Comparison of ENCODE assay signal across 8 cellular contexts in genomic region chr19:20661150-20661819, GRCh38. TPM values are rescaled to one million over a fixed set of nuclear protein-coding genes. Genes with fewer than 3 reads are reported as not detected.
DNase-seq lines count a peak whose midpoint lies in the region; ATAC-seq lines count a peak whose summit lies in the region.

Gene ZNF626, minus strand, starts transcription at chr19:20661571. Its CDS starts 125 bp downstream, at chr19:20661446.

- peak; percentile 81 for DNase-seq in COR-L47 (lab: John Stamatoyannopoulos, UW)
- DNase-seq in GM23248, result peak; percentile 98
- DNase-seq in NCI-H2029 treated with DMSO at 0.1 percent for 48 hours (lab: John Stamatoyannopoulos, UW), result peak; percentile 99
- peak; percentile 91 to 93 for DNase-seq in activated CD4-positive, alpha-beta T cell treated with anti-CD3 and anti-CD28 coated beads, Interleukin-2, amount 50 U/mL, for 48 hours
- peak; percentile 97 to 99 for DNase-seq in dermis microvascular lymphatic vessel endothelial cell (ENCODE audit: low read depth in 2 of 2)
- peak; percentile 94 for DNase-seq in left lobe of liver (ENCODE audit: low spot score)
- peak; percentile 75 to 79 for DNase-seq in stimulated activated CD4-positive, alpha-beta T cell treated with anti-CD3 and anti-CD28 coated beads, Interleukin-1b, Interleukin-23, amount 100 ng/mL, for 1 hour (ENCODE audit: low read depth in 2 of 2)

- no peaks in the 10 kb centered on the region for H3K9me3 ChIP-seq in GM23248 (ENCODE audit: low read depth)

- no peaks in the 10 kb centered on the region for H3K9me2 ChIP-seq in GM23248 (ENCODE audit: insufficient read depth)

- in situ Hi-C loops in GM23248 (cut with MboI), result no loop called here

- no peaks in the 10 kb centered on the region for H3K27me3 ChIP-seq in GM23248 (replicated peaks; ENCODE audit: insufficient read depth)

- peak within 1 kb of the TSS; percentile 95 for H3K4me2 ChIP-seq in GM23248 (ENCODE audit: unreplicated experiment)

- peak within 1 kb of the TSS; percentile 93 for H3K4me3 ChIP-seq in GM23248

- H3F3A ChIP-seq in GM23248 (ENCODE audit: insufficient read depth), result no peaks in the 10 kb centered on the region

- H3K4me1 ChIP-seq in GM23248 (ENCODE audit: insufficient read depth), result peaks cover 10% of the 10 kb centered on the region; the same call in 1 of the 2 replicates

- peaks cover 46% of the 10 kb centered on the region for H3K79me2 ChIP-seq in GM23248 (ENCODE audit: insufficient read depth)

- WGBS in GM23248 (ENCODE audit: low coverage in 1 of 2, low lambda C conversion rate in 2 of 2, missing lambda C conversion rate in 2 of 2), 2 experiments, result 0 to 1% methylated on average over 25 of the region's 25 CpGs

- ATAC-seq in left lobe of liver, result peak; percentile 99
- ATAC-seq in GM19467 (IDR thresholded peaks at IDR 0.05; ENCODE audit: unreplicated experiment), result no peak

- no peaks in the 10 kb centered on the region for H4K20me1 ChIP-seq in GM23248 (ENCODE audit: insufficient read depth)

- H3K9ac ChIP-seq in GM23248, result peak within 1 kb of the TSS; percentile 99

- H2AFZ ChIP-seq in GM23248, result peak within 1 kb of the TSS; percentile 93

- H3K36me3 ChIP-seq in GM23248 (ENCODE audit: low read depth), result peaks cover 33% of the 10 kb centered on the region

- H3K27ac ChIP-seq in GM23248, result peak within 1 kb of the TSS; percentile 95

RNA-seq across cellular contexts. Expression of gene ZNF626, which starts in this region (rescaled TPM):
- 18.6 and 23.8 TPM in 2 replicates for total RNA-seq in GM23248 (2014; rRNA removed; shearing (Covaris generic))
- 9.5 and 9.8 TPM in 2 replicates for polyA plus RNA-seq in GM23248 (2016; fragmentation: Nextera tagmentation; extraction: Ambion mirVana)
- total RNA-seq in dermis microvascular lymphatic vessel endothelial cell (7.2 and 10.1 TPM in 2 replicates), left lobe of liver (3.0 TPM)
